Comparison of ENCODE assay signal across 8 cellular contexts in genomic region chr1:183635112-183635605, GRCh38.
DNase-seq lines count a peak whose midpoint lies in the region; ATAC-seq and TF ChIP-seq lines count a peak whose summit lies in the region.

No MANE protein-coding gene starts in this region.

- peak overlapping the region; percentile 91 for H3K27ac ChIP-seq in SK-N-MC

- H3K4me3 ChIP-seq in SK-N-MC (peak overlapping the region; percentile 94), cardiac fibroblast (replicated peaks in 1 of 2; ENCODE audit: low read depth in 2 of 2, low read length in 2 of 2) (peak overlapping the region; percentile 74 to 95)

- TF ChIP-seq CTCF in cardiac fibroblast (IDR thresholded peaks at IDR 0.05; ENCODE audit: low read depth, low read length) = no peak

- no peak for DNase-seq in SK-N-MC (ENCODE audit: low read depth, low spot score)
- peak in 1 of 2 donors; percentile 34 for DNase-seq in cardiac fibroblast (ENCODE audit: low read depth in 2 of 2)
- peak; percentile 44 for DNase-seq in kidney tubule cell (ENCODE audit: low spot score)
- DNase-seq in stimulated activated CD4-positive, alpha-beta T cell treated with anti-CD3 and anti-CD28 coated beads, Interleukin-2, amount 100 ng/mL, for 4 hours (ENCODE audit: low read depth) = peak; percentile 11

- no peaks in the 10 kb centered on the region for H3K9me3 ChIP-seq in SK-N-MC (ENCODE audit: low read depth, low read length)

- peak; percentile 9 for ATAC-seq in GM18511 (IDR thresholded peaks at IDR 0.05; ENCODE audit: unreplicated experiment)
- peak; percentile 3 for ATAC-seq in HG02943 (IDR thresholded peaks at IDR 0.05; ENCODE audit: low read depth, unreplicated experiment)
- ATAC-seq in HG03378 (IDR thresholded peaks at IDR 0.05; ENCODE audit: unreplicated experiment) = no peak
- no peak for ATAC-seq in GM18519 (IDR thresholded peaks at IDR 0.05; ENCODE audit: low FRiP score, unreplicated experiment)

- H3K9ac ChIP-seq in SK-N-MC (ENCODE audit: insufficient read length) = peak overlapping the region; percentile 94

- H3K36me3 ChIP-seq in SK-N-MC (ENCODE audit: insufficient read depth, low read length) = peaks cover 26% of the 10 kb centered on the region

Comparison
In these comparisons a context has a peak if more than half of its experiments do, and no peak if none do; other contexts are left out.
1. ATAC-seq: peak in GM18511 (single experiment) and HG02943 (single experiment); none in HG03378 (single experiment) and GM18519 (single experiment).